ENCODE assay signal across 10 cellular contexts in the genomic region with DNA sequence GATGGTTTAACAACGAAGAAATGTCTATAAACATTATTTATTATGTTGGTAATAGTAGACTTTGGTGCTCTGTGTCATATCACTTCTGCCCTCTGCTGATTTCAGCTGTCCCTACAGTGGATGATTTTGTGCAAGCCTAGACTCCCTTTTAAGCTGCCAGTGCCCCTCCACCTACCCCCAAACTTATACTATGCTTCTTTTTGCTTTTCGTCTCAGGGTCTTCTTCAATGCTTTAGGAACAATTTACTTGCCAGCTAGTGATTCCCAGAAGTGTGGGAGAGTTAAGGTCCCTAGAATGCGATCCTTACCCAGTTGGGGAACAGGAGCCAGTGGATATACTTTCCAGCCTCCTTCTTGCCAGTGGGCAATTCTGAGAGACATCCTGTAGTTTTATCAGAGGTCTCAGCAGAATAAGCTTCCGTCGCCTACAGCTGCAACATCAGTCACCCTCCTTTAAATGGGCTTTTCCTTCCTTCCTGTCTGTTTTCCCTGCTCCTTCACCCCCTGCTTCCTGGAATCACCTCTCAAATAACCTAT. TPM values are rescaled to one million over a fixed set of nuclear protein-coding genes. Genes with fewer than 3 reads are reported as not detected.
DNase-seq lines count a peak whose midpoint lies in the region; ATAC-seq and TF ChIP-seq lines count a peak whose summit lies in the region.
"Had no signal": no experiment of that assay in that cellular context is flagged by ENCODE, and none has a peak within 500 bp of the region (broad histone marks: within the 10 kb centered on the region; RNA-seq: fewer than 3 reads in every experiment).

No MANE protein-coding gene starts in this region.

- H3K27ac ChIP-seq in effector memory CD4-positive, alpha-beta T cell (ENCODE audit: insufficient read depth, low read length, poor library complexity, severe bottlenecking): peak overlapping the region; percentile 92
- peak overlapping the region; percentile 49 to 82 (median 78) for H3K27ac ChIP-seq in gastrocnemius medialis
- H3K27ac ChIP-seq: hepatocyte had no signal

- no peak overlapping the region for H3K4me3 Mint-ChIP-seq in Calu3 (ENCODE audit: low read depth, unreplicated experiment)

- H3K4me1 Mint-ChIP-seq in Calu3 (ENCODE audit: low read depth, unreplicated experiment): peaks cover 13% of the 10 kb centered on the region

- in situ Hi-C loops in gastrocnemius medialis (cut with MboI; ENCODE audit: low sequenced_read_pairs in 4 of 4): loop anchor here in 1 of 4 donors (10.0 kb wide), 1 partner anchor 92 kb away; no protein-coding TSS in a partner anchor

- H3K36me3 ChIP-seq in effector memory CD4-positive, alpha-beta T cell (ENCODE audit: control insufficient read depth, insufficient read depth, low read length): peaks cover 6% of the 10 kb centered on the region
- H3K36me3 ChIP-seq in gastrocnemius medialis: no peaks in the 10 kb centered on the region

- H3K4me1 ChIP-seq in effector memory CD4-positive, alpha-beta T cell (ENCODE audit: control insufficient read depth, insufficient read depth, low read length, poor library complexity, severe bottlenecking): peaks cover 44% of the 10 kb centered on the region
- H3K4me1 ChIP-seq in gastrocnemius medialis: peaks cover 0 to 3% of the 10 kb centered on the region in 2 donors

- H3K9me3 ChIP-seq in effector memory CD4-positive, alpha-beta T cell (ENCODE audit: control insufficient read depth, low read length): no peaks in the 10 kb centered on the region
- H3K9me3 ChIP-seq in gastrocnemius medialis: no peaks in the 10 kb centered on the region

- TF ChIP-seq CTCF in GM12864 (IDR thresholded peaks at IDR 0.05; ENCODE audit: low read depth, low read length, missing control alignments) (peak; percentile 21), gastrocnemius medialis (IDR thresholded peaks at IDR 0.05 in 4 of 5, conservative IDR thresholded peaks at IDR 0.05 in 1 of 5) (peak in 1 of 5 experiments; percentile 17), Calu3 (IDR thresholded peaks at IDR 0.05; ENCODE audit: unreplicated experiment) (no peak)

- H3K4me3 ChIP-seq in GM12864 (ENCODE audit: low read depth, low read length) (peak overlapping the region; percentile 13), gastrocnemius medialis (peak overlapping the region in 1 of 4 donors; percentile 24)
- H3K4me3 ChIP-seq in effector memory CD4-positive, alpha-beta T cell (ENCODE audit: insufficient read depth, low read depth, low read length, poor library complexity, severe bottlenecking): peak overlapping the region; percentile 52
- H3K4me3 ChIP-seq: hepatocyte had no signal

- H3K27ac Mint-ChIP-seq in Calu3 (ENCODE audit: unreplicated experiment): no peak overlapping the region

- TF ChIP-seq POLR2A in gastrocnemius medialis (IDR thresholded peaks at IDR 0.05): no peak

- no peaks in the 10 kb centered on the region for H3K27me3 ChIP-seq in effector memory CD4-positive, alpha-beta T cell (replicated peaks; ENCODE audit: control insufficient read depth, insufficient read depth, low read length, poor library complexity, severe bottlenecking)
- no peaks in the 10 kb centered on the region for H3K27me3 ChIP-seq in gastrocnemius medialis
- H3K27me3 ChIP-seq: hepatocyte had no signal

- CTCF ChIA-PET in Calu3 (lab: Charles Lee): no interaction called here

- no peaks in the 10 kb centered on the region for H3K27me3 Mint-ChIP-seq in Calu3 (ENCODE audit: unreplicated experiment)

- ATAC-seq in gastrocnemius medialis: no peak

- no peaks in the 10 kb centered on the region for H3K36me3 Mint-ChIP-seq in Calu3 (ENCODE audit: insufficient read depth, unreplicated experiment)

- intact Hi-C loops in gastrocnemius medialis (cut with DNase I; ENCODE audit: low total_unique reads): no loop called here
- intact Hi-C loops in Calu3 (cut with micrococcal nuclease; ENCODE audit: unreplicated experiment): no loop called here

- DNase-seq in GM12864 (ENCODE audit: low read depth) (no peak), OCI-M1 (lab: John Stamatoyannopoulos, UW) (peak; percentile 76), gastrocnemius medialis (no peak), Calu3 (no peak), cerebellum (ENCODE audit: low spot score) (no peak), middle frontal gyrus (ENCODE audit: extremely low spot score, low spot score) (no peak), RKO (ENCODE audit: low spot score) (no peak)
- no peak for DNase-seq in effector memory CD4-positive, alpha-beta T cell

- no TSS peak for BruUV-seq in Calu3 (replicated peaks; lab: Mats Ljungman, UMichigan)

- H3K9me3 Mint-ChIP-seq in Calu3 (ENCODE audit: low read depth, unreplicated experiment): no peaks in the 10 kb centered on the region

RNA-seq across cellular contexts. Expression of gene ICAM2, which starts 4.1 kb away (rescaled TPM):
- total RNA-seq in gastrocnemius medialis: 10 to 100 TPM; 39.7 to 82.4 (median 56.3) TPM
- total RNA-seq in Calu3 (2022): 3.6 and 4.4 TPM in 2 replicates
- total RNA-seq in cerebellum: 6.3 TPM
- total RNA-seq: NCI-H460 had no signal

RNA-seq across cellular contexts. Expression of gene PRR29, which starts 18.2 kb away (rescaled TPM):
- total RNA-seq in gastrocnemius medialis: under 1 TPM in 1 of 4 donors, not detected in 3; 0.13 TPM
- total RNA-seq in Calu3 (2022): 0.47 and 0.61 TPM in 2 replicates
- 2.5 TPM for total RNA-seq in cerebellum
- total RNA-seq: NCI-H460 had no signal

RNA-seq across cellular contexts. Expression of gene SCN4A, which starts 43.6 kb away (rescaled TPM):
- total RNA-seq in gastrocnemius medialis (100 to 1,000 TPM in 1 of 4 donors, 10 to 100 TPM in 3; 45.3 to 107 (median 69.1) TPM), Calu3 (2022) (not detected in 2 replicates), cerebellum (0.09 TPM)

Comparison
In these comparisons a context has a peak if more than half of its experiments do, and no peak if none do; other contexts are left out.
1. RNA of gene SCN4A, which starts 43.6 kb away (total RNA-seq): 45.3 to 107 TPM in gastrocnemius medialis; 0.09 TPM in cerebellum (single experiment) and not detected in Calu3; every median in the first group is over 10 times any median in the second.